7 cellular contexts compared by ENCODE assay signal in genomic region chr6:34246563-34247391, GRCh38. TPM values are rescaled to one million over a fixed set of nuclear protein-coding genes. Genes with fewer than 3 reads are reported as not detected.
DNase-seq lines count a peak whose midpoint lies in the region; TF ChIP-seq lines count a peak whose summit lies in the region.

No MANE protein-coding gene starts in this region.

- H3K9ac ChIP-seq in Karpas-422 (ENCODE audit: low read length): no peak overlapping the region
- H3K9ac ChIP-seq in neural progenitor cell: no peak overlapping the region

- TF ChIP-seq CTCF in GM06990 (IDR thresholded peaks at IDR 0.05; ENCODE audit: insufficient read depth, low read length, poor library complexity, severe bottlenecking) (peak; percentile 77), chondrocyte (IDR thresholded peaks at IDR 0.05) (peak; percentile 75), neural progenitor cell (IDR thresholded peaks at IDR 0.05) (peak; percentile 44)

- no peak overlapping the region for H3K4me2 ChIP-seq in Karpas-422 (ENCODE audit: low read depth, low read length, poor library complexity, severe bottlenecking)
- no peak overlapping the region for H3K4me2 ChIP-seq in neural progenitor cell

- H3K79me2 ChIP-seq in Karpas-422 (ENCODE audit: low read length) (no peaks in the 10 kb centered on the region), neural progenitor cell (ENCODE audit: low read depth) (peaks cover 20% of the 10 kb centered on the region)

- H3K27ac ChIP-seq in Karpas-422 (ENCODE audit: low read length) (peak overlapping the region; percentile 12), neural progenitor cell (peak overlapping the region; percentile 63)

- H3K27me3 ChIP-seq in GM06990 (replicated peaks; ENCODE audit: control insufficient read depth, insufficient read depth, low read length) (no peaks in the 10 kb centered on the region), Karpas-422 (ENCODE audit: low read length) (no peaks in the 10 kb centered on the region), neural progenitor cell (no peaks in the 10 kb centered on the region)

- H3F3A ChIP-seq in neural progenitor cell (ENCODE audit: low read depth): peaks cover 63% of the 10 kb centered on the region

- H3K9me3 ChIP-seq in Karpas-422 (ENCODE audit: low read length): no peaks in the 10 kb centered on the region
- no peaks in the 10 kb centered on the region for H3K9me3 ChIP-seq in neural progenitor cell (ENCODE audit: low read depth)

- H2AFZ ChIP-seq in Karpas-422 (ENCODE audit: low read length): no peak overlapping the region
- no peak overlapping the region for H2AFZ ChIP-seq in neural progenitor cell (replicated peaks)

- H3K4me3 Mint-ChIP-seq in chondrocyte (ENCODE audit: unreplicated experiment) (no peak overlapping the region), neural progenitor cell (peak overlapping the region; percentile 72)

- H3K4me3 ChIP-seq in GM06990 (replicated peaks; ENCODE audit: low read depth, low read length) (no peak overlapping the region), Karpas-422 (ENCODE audit: low read length) (no peak overlapping the region), neural progenitor cell (no peak overlapping the region)

- H4K20me1 ChIP-seq in Karpas-422 (ENCODE audit: insufficient read depth, low read depth, low read length): peaks cover 15% of the 10 kb centered on the region; the same call in 1 of the 2 replicates
- peaks cover 68% of the 10 kb centered on the region for H4K20me1 ChIP-seq in neural progenitor cell (ENCODE audit: low read depth)

- H3K36me3 ChIP-seq in GM06990 (ENCODE audit: control insufficient read depth, insufficient read depth, low read length): peaks cover 21% of the 10 kb centered on the region
- H3K36me3 ChIP-seq in Karpas-422 (ENCODE audit: insufficient read depth, low read length): peaks cover 12% of the 10 kb centered on the region; the same call in 1 of the 2 replicates
- peaks cover 5% of the 10 kb centered on the region for H3K36me3 ChIP-seq in neural progenitor cell

- H3K27ac Mint-ChIP-seq in chondrocyte (ENCODE audit: unreplicated experiment) (no peak overlapping the region), neural progenitor cell (no peak overlapping the region)

- H3K36me3 Mint-ChIP-seq in chondrocyte (ENCODE audit: low read depth) (no peaks in the 10 kb centered on the region), neural progenitor cell (peaks cover 19% of the 10 kb centered on the region)

- no peaks in the 10 kb centered on the region for H3K9me3 Mint-ChIP-seq in chondrocyte (ENCODE audit: low read depth)
- no peaks in the 10 kb centered on the region for H3K9me3 Mint-ChIP-seq in neural progenitor cell

- H3K4me1 Mint-ChIP-seq in chondrocyte (ENCODE audit: low read depth): peaks cover 54% of the 10 kb centered on the region
- H3K4me1 Mint-ChIP-seq in neural progenitor cell: peaks cover 44% of the 10 kb centered on the region

- H3K4me1 ChIP-seq in Karpas-422 (ENCODE audit: low read length) (peaks cover 25% of the 10 kb centered on the region), neural progenitor cell (no peaks in the 10 kb centered on the region)

- no peaks in the 10 kb centered on the region for H3K9me2 ChIP-seq in Karpas-422 (replicated peaks; ENCODE audit: insufficient read depth, low read length)

- H3K27me3 Mint-ChIP-seq in chondrocyte (ENCODE audit: low read depth): no peaks in the 10 kb centered on the region
- peaks cover 12% of the 10 kb centered on the region for H3K27me3 Mint-ChIP-seq in neural progenitor cell (ENCODE audit: insufficient read depth, low read depth)

- DNase-seq in GM06990 (ENCODE audit: extremely low read depth, insufficient read length): peak; percentile 69
- DNase-seq in Karpas-422: peak; percentile 90
- DNase-seq in T1000 (lab: John Stamatoyannopoulos, UW): peak; percentile 36
- DNase-seq in chondrocyte (ENCODE audit: low spot score): no peak
- DNase-seq in neural progenitor cell (ENCODE audit: low spot score): peak; percentile 49
- DNase-seq in superior temporal gyrus (ENCODE audit: extremely low spot score): no peak
- no peak for DNase-seq in T-helper 9 cell

RNA-seq across cellular contexts. Expression of gene SMIM29, which starts 2.0 kb away (rescaled TPM):
- total RNA-seq in Karpas-422 (2014; rRNA removed; shearing (Covaris generic); ENCODE audit: low replicate concordance): 35.1 and 44.3 TPM in 2 replicates
- total RNA-seq in chondrocyte: 15.5 to 19.0 TPM (median 18.0 TPM) in 3 replicates
- total RNA-seq in neural progenitor cell (ENCODE audit: low replicate concordance): 2.4 and 8.9 TPM in 2 replicates

RNA-seq across cellular contexts. Expression of gene HMGA1, which starts 10.1 kb away (rescaled TPM):
- 337 and 353 TPM in 2 replicates for total RNA-seq in Karpas-422 (2014; rRNA removed; shearing (Covaris generic); ENCODE audit: low replicate concordance)
- total RNA-seq in chondrocyte (33.4 to 55.2 TPM (median 37.8 TPM) in 3 replicates), neural progenitor cell (ENCODE audit: low replicate concordance) (417 and 1,058 TPM in 2 replicates)

Comparison
In these comparisons a context has a peak if more than half of its experiments do, and no peak if none do; other contexts are left out.
1. DNase-seq: peak in GM06990 (single experiment), Karpas-422 (single experiment), T1000 (single experiment) and neural progenitor cell (single experiment); none in chondrocyte (single experiment), superior temporal gyrus (single experiment) and T-helper 9 cell (single experiment).
2. Peak in every context shown above with its lines, with median percentiles within 50 percentile points of each other: CTCF ChIP-seq.